ENCODE assay signal across 1 cellular context in genomic region chr20:35447082-35447789, GRCh38.
TF ChIP-seq lines count a peak whose summit lies in the region.

No MANE protein-coding gene starts in this region.

TF ChIP-seq in HepG2, 621 proteins besides CTCF, POLR2A, EP300 and RAD21 (continued from another document and continues in another):
- TF ChIP-seq, protein P1, sequence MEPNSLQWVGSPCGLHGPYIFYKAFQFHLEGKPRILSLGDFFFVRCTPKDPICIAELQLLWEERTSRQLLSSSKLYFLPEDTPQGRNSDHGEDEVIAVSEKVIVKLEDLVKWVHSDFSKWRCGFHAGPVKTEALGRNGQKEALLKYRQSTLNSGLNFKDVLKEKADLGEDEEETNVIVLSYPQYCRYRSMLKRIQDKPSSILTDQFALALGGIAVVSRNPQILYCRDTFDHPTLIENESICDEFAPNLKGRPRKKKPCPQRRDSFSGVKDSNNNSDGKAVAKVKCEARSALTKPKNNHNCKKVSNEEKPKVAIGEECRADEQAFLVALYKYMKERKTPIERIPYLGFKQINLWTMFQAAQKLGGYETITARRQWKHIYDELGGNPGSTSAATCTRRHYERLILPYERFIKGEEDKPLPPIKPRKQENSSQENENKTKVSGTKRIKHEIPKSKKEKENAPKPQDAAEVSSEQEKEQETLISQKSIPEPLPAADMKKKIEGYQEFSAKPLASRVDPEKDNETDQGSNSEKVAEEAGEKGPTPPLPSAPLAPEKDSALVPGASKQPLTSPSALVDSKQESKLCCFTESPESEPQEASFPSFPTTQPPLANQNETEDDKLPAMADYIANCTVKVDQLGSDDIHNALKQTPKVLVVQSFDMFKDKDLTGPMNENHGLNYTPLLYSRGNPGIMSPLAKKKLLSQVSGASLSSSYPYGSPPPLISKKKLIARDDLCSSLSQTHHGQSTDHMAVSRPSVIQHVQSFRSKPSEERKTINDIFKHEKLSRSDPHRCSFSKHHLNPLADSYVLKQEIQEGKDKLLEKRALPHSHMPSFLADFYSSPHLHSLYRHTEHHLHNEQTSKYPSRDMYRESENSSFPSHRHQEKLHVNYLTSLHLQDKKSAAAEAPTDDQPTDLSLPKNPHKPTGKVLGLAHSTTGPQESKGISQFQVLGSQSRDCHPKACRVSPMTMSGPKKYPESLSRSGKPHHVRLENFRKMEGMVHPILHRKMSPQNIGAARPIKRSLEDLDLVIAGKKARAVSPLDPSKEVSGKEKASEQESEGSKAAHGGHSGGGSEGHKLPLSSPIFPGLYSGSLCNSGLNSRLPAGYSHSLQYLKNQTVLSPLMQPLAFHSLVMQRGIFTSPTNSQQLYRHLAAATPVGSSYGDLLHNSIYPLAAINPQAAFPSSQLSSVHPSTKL (CRISPR knock-in tag; IDR thresholded peaks at IDR 0.05): peak; percentile 39; the same call in 1 of the 2 replicates
- TF ChIP-seq TSC22D2 (CRISPR knock-in tag; IDR thresholded peaks at IDR 0.05; ENCODE audit: borderline replicate concordance): 0 out of 2 replicates have a peak, but pooled peaks have one; percentile 54
- TF ChIP-seq ATF4 (CRISPR knock-in tag; IDR thresholded peaks at IDR 0.05): 0 out of 4 replicates have a peak, but pooled peaks of 1 of the 2 experiments have one; percentile 24
- TF ChIP-seq SRSF4 (IDR thresholded peaks at IDR 0.05; ENCODE audit: low read depth, low read length, poor library complexity, severe bottlenecking): no peak
- TF ChIP-seq CREB1 (IDR thresholded peaks at IDR 0.05): 0 out of 2 replicates have a peak, but pooled peaks have one; percentile 12
- TF ChIP-seq CREB1 (CRISPR knock-in tag; IDR thresholded peaks at IDR 0.05): no peak
- TF ChIP-seq, protein P2, sequence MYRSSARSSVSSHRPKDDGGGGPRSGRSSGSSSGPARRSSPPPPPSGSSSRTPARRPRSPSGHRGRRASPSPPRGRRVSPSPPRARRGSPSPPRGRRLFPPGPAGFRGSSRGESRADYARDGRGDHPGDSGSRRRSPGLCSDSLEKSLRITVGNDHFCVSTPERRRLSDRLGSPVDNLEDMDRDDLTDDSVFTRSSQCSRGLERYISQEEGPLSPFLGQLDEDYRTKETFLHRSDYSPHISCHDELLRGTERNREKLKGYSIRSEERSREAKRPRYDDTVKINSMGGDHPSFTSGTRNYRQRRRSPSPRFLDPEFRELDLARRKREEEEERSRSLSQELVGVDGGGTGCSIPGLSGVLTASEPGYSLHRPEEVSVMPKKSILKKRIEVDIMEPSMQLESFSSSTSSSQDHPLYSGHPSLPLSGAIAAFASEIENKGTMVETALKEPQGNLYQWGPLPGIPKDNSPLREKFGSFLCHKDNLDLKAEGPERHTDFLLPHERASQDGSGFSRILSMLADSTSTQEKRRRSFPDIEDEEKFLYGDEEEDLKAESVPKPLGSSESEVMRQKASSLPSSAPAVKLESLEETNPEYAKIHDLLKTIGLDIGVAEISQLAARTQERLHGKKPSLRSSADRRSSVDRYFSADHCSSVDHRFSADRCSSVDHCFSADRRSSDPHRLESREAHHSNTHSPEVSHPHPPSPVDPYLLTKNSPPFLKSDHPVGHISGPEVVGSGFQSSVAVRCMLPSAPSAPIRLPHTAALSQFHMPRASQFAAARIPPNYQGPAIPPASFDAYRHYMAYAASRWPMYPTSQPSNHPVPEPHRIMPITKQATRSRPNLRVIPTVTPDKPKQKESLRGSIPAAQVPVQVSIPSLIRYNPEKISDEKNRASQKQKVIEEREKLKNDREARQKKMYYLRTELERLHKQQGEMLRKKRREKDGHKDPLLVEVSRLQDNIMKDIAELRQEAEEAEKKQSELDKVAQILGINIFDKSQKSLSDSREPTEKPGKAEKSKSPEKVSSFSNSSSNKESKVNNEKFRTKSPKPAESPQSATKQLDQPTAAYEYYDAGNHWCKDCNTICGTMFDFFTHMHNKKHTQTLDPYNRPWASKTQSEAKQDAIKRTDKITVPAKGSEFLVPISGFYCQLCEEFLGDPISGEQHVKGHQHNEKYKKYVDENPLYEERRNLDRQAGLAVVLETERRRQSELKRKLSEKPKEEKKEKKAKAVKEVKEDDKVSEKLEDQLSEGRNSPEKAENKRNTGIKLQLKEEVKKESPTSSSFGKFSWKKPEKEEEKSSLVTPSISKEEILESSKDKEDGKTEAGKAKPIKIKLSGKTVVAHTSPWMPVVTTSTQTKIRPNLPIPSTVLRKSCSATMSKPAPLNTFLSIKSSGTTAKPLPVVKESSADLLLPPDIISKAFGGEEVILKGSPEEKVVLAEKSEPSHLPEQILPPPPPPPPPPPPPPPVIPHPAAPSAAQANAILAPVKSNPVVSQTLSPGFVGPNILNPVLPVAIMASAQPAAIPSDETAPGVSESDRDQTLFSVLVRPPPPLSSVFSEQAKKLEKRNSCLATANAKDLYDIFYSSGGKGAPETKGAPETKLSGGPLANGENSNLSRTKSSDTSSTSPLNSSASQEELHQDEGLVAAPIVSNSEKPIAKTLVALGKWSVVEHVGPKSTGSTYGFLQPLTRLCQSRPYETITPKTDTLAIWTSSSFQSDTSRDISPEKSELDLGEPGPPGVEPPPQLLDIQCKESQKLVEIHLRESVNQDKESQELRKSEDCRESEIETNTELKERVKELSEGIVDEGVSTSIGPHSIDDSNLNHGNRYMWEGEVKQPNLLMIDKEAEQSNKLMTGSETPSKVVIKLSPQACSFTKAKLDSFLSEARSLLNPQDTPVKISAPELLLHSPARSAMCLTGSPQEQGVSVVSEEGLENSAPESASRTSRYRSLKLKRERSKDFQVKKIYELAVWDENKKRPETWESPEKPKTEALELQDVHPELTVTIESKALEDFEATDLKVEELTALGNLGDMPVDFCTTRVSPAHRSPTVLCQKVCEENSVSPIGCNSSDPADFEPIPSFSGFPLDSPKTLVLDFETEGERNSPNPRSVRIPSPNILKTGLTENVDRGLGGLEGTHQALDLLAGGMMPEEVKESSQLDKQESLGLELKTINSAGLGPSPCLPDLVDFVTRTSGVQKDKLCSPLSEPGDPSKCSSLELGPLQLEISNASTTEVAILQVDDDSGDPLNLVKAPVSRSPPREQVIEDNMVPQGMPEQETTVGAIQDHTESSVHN (CRISPR knock-in tag; IDR thresholded peaks at IDR 0.05): no peak
- no peak for TF ChIP-seq ZNF383 (CRISPR knock-in tag; IDR thresholded peaks at IDR 0.05; ENCODE audit: borderline replicate concordance)
- no peak for TF ChIP-seq SP5 (CRISPR knock-in tag; IDR thresholded peaks at IDR 0.05; ENCODE audit: borderline replicate concordance, low read depth)
- TF ChIP-seq, protein P3, sequence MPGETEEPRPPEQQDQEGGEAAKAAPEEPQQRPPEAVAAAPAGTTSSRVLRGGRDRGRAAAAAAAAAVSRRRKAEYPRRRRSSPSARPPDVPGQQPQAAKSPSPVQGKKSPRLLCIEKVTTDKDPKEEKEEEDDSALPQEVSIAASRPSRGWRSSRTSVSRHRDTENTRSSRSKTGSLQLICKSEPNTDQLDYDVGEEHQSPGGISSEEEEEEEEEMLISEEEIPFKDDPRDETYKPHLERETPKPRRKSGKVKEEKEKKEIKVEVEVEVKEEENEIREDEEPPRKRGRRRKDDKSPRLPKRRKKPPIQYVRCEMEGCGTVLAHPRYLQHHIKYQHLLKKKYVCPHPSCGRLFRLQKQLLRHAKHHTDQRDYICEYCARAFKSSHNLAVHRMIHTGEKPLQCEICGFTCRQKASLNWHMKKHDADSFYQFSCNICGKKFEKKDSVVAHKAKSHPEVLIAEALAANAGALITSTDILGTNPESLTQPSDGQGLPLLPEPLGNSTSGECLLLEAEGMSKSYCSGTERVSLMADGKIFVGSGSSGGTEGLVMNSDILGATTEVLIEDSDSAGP (CRISPR knock-in tag; IDR thresholded peaks at IDR 0.05; ENCODE audit: borderline replicate concordance): no peak
- no peak for TF ChIP-seq MBD4 (IDR thresholded peaks at IDR 0.05; ENCODE audit: borderline replicate concordance, low read length)
- TF ChIP-seq, protein P4, sequence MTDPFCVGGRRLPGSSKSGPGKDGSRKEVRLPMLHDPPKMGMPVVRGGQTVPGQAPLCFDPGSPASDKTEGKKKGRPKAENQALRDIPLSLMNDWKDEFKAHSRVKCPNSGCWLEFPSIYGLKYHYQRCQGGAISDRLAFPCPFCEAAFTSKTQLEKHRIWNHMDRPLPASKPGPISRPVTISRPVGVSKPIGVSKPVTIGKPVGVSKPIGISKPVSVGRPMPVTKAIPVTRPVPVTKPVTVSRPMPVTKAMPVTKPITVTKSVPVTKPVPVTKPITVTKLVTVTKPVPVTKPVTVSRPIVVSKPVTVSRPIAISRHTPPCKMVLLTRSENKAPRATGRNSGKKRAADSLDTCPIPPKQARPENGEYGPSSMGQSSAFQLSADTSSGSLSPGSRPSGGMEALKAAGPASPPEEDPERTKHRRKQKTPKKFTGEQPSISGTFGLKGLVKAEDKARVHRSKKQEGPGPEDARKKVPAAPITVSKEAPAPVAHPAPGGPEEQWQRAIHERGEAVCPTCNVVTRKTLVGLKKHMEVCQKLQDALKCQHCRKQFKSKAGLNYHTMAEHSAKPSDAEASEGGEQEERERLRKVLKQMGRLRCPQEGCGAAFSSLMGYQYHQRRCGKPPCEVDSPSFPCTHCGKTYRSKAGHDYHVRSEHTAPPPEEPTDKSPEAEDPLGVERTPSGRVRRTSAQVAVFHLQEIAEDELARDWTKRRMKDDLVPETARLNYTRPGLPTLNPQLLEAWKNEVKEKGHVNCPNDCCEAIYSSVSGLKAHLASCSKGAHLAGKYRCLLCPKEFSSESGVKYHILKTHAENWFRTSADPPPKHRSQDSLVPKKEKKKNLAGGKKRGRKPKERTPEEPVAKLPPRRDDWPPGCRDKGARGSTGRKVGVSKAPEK (CRISPR knock-in tag; IDR thresholded peaks at IDR 0.05; ENCODE audit: borderline replicate concordance): 0 out of 2 replicates have a peak, but pooled peaks have one; percentile 78
- TF ChIP-seq, protein P5, sequence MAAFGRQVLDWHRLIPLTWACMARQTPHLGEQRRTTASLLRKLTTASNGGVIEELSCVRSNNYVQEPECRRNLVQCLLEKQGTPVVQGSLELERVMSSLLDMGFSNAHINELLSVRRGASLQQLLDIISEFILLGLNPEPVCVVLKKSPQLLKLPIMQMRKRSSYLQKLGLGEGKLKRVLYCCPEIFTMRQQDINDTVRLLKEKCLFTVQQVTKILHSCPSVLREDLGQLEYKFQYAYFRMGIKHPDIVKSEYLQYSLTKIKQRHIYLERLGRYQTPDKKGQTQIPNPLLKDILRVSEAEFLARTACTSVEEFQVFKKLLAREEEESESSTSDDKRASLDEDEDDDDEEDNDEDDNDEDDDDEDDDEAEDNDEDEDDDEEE (CRISPR knock-in tag; IDR thresholded peaks at IDR 0.05): no peak
- no peak for TF ChIP-seq ZNF329 (CRISPR knock-in tag; IDR thresholded peaks at IDR 0.05; ENCODE audit: low read depth)
- TF ChIP-seq TBX2 (CRISPR knock-in tag; IDR thresholded peaks at IDR 0.05; ENCODE audit: borderline replicate concordance): no peak
- TF ChIP-seq SOX5 (CRISPR knock-in tag; IDR thresholded peaks at IDR 0.05; ENCODE audit: borderline replicate concordance): peak; percentile 71
- TF ChIP-seq, protein P6, sequence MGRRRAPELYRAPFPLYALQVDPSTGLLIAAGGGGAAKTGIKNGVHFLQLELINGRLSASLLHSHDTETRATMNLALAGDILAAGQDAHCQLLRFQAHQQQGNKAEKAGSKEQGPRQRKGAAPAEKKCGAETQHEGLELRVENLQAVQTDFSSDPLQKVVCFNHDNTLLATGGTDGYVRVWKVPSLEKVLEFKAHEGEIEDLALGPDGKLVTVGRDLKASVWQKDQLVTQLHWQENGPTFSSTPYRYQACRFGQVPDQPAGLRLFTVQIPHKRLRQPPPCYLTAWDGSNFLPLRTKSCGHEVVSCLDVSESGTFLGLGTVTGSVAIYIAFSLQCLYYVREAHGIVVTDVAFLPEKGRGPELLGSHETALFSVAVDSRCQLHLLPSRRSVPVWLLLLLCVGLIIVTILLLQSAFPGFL (CRISPR knock-in tag; IDR thresholded peaks at IDR 0.05): no peak
- no peak for TF ChIP-seq ZNF276 (CRISPR knock-in tag; IDR thresholded peaks at IDR 0.05; ENCODE audit: low read depth)
- TF ChIP-seq CBX5 (CRISPR knock-in tag; IDR thresholded peaks at IDR 0.05; ENCODE audit: borderline replicate concordance): peak; percentile 66; the same call in 1 of the 2 replicates
- TF ChIP-seq ZNF841 (CRISPR knock-in tag; IDR thresholded peaks at IDR 0.05; ENCODE audit: borderline replicate concordance): no peak
- no peak for TF ChIP-seq ZNF567 (CRISPR knock-in tag; IDR thresholded peaks at IDR 0.05; ENCODE audit: borderline replicate concordance)
- TF ChIP-seq U2AF2 (IDR thresholded peaks at IDR 0.05; ENCODE audit: low read depth, low read length): no peak
- no peak for TF ChIP-seq ZNF550 (CRISPR knock-in tag; IDR thresholded peaks at IDR 0.05; ENCODE audit: borderline replicate concordance)
- no peak for TF ChIP-seq ZNF557 (CRISPR knock-in tag; IDR thresholded peaks at IDR 0.05)
- no peak for TF ChIP-seq SETDB1 (CRISPR knock-in tag; IDR thresholded peaks at IDR 0.05; ENCODE audit: borderline replicate concordance)
- no peak for TF ChIP-seq PAX8 (CRISPR knock-in tag; IDR thresholded peaks at IDR 0.05; ENCODE audit: borderline replicate concordance)
- TF ChIP-seq ZNF225 (CRISPR knock-in tag; IDR thresholded peaks at IDR 0.05): no peak
- no peak for TF ChIP-seq KLF6 (CRISPR knock-in tag; IDR thresholded peaks at IDR 0.05)
- TF ChIP-seq, protein P7, sequence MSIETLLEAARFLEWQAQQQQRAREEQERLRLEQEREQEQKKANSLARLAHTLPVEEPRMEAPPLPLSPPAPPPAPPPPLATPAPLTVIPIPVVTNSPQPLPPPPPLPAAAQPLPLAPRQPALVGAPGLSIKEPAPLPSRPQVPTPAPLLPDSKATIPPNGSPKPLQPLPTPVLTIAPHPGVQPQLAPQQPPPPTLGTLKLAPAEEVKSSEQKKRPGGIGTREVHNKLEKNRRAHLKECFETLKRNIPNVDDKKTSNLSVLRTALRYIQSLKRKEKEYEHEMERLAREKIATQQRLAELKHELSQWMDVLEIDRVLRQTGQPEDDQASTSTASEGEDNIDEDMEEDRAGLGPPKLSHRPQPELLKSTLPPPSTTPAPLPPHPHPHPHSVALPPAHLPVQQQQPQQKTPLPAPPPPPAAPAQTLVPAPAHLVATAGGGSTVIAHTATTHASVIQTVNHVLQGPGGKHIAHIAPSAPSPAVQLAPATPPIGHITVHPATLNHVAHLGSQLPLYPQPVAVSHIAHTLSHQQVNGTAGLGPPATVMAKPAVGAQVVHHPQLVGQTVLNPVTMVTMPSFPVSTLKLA (IDR thresholded peaks at IDR 0.05): 0 out of 2 replicates have a peak, but pooled peaks have one; percentile 7
